In genomic region chr3:131972550-131972949, GRCh38 we compare ENCODE assay signal across 2 cellular contexts.
TF ChIP-seq lines count a peak whose summit lies in the region.

No MANE protein-coding gene starts in this region.

TF ChIP-seq in SK-N-SH, 30 proteins besides CTCF, POLR2A, EP300 and RAD21 (continued from another document):
- TF ChIP-seq ZBTB33 (IDR thresholded peaks at IDR 0.05; ENCODE audit: borderline replicate concordance, low read depth) (no peak), GATA2 (CRISPR knock-in tag; IDR thresholded peaks at IDR 0.05) (no peak), CHD2 (IDR thresholded peaks at IDR 0.05; ENCODE audit: low read length, partially characterized antibody) (no peak), MEF2A (IDR thresholded peaks at IDR 0.05; ENCODE audit: borderline replicate concordance, low read depth) (no peak), JUND (IDR thresholded peaks at IDR 0.05) (no peak), NRF1 (IDR thresholded peaks at IDR 0.05; ENCODE audit: low read depth, low read length) (no peak), EZH2phosphoT487 (IDR thresholded peaks at IDR 0.05; ENCODE audit: borderline replicate concordance, low read depth) (no peak), SIN3A (IDR thresholded peaks at IDR 0.05; ENCODE audit: borderline replicate concordance, low read depth, low read length) (no peak)

TF ChIP-seq in SK-N-SH treated with all-trans-retinoic acid at 6 μM for 48 hours, 23 proteins besides CTCF, POLR2A, EP300 and RAD21 (continued from another document):
- TF ChIP-seq TSHZ2 (CRISPR knock-in tag; IDR thresholded peaks at IDR 0.05) (no peak), TOX (CRISPR knock-in tag; IDR thresholded peaks at IDR 0.05; ENCODE audit: borderline replicate concordance) (no peak)
